15 cellular contexts compared by ENCODE assay signal in genomic region chr9:71858102-71858798, GRCh38.
"Had no signal": no experiment of that assay in that cellular context is flagged by ENCODE, and none has a peak within 500 bp of the region (broad histone marks: within the 10 kb centered on the region; RNA-seq: fewer than 3 reads in every experiment).

No MANE protein-coding gene starts in this region.

- H3K4me3 ChIP-seq: body of pancreas, heart left ventricle, mucosa of descending colon, prostate gland, upper lobe of right lung had no signal

- H3K4me3 Mint-ChIP-seq: naive thymus-derived CD8-positive, alpha-beta T cell had no signal

- DNase-seq: activated T-cell treated with anti-CD3 and anti-CD28 coated beads, Interleukin-2, amount 50 U/mL, for 1 hour; amniotic stem cell; body of pancreas; central memory CD4-positive, alpha-beta T cell; cortex of kidney; effector CD8-positive, alpha-beta T cell; heart left ventricle; left colon; mucosa of descending colon; naive thymus-derived CD8-positive, alpha-beta T cell; stimulated activated CD4-positive, alpha-beta T cell treated with anti-CD3 and anti-CD28 coated beads, Interleukin-2, amount 100 ng/mL, for 24 hours; stimulated activated naive CD4-positive, alpha-beta T cell; upper lobe of right lung had no signal

- ATAC-seq: body of pancreas; heart left ventricle; left colon; mucosa of descending colon; naive thymus-derived CD8-positive, alpha-beta T cell; sciatic nerve; upper lobe of right lung had no signal

- H3K27me3 Mint-ChIP-seq: naive thymus-derived CD8-positive, alpha-beta T cell had no signal
